In the genomic region with DNA sequence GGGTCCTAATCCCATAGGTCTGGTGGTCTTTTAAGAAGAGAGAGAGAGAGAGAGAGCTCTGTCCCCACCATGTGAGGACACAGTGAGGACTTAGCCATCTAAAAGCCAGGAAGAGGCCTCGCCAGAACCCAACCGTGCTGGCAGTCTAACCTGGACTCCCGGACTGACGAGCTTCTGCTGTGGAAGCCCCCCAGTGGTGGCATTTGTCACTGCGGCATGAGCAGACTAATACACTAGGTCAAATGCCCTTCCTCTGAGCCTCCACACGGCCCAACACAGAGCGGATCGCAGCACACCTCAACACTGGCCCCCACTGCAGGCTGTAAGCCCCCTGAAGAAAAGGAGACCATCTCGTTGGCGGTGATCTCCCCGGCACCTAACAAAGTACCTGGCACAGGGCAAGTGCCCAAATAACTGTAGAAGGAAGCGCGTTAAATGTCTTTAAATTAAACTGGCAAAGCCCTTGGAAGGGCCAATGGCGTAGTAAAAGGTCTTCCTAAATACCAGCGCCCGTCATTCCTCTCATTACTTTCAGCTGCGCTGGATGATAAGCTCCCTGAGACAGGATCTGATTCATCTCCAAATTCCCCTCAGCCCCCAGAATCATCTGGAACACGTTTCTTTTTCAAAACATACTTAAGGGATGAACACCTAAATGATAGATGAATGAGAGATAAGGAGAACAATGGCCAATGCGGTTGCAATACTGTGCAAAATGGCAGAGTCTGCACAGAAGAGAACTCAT, we compare ENCODE assay signal across 8 cellular contexts.
DNase-seq lines count a peak whose midpoint lies in the region; ATAC-seq, FAIRE-seq and TF ChIP-seq lines count a peak whose summit lies in the region.

No MANE protein-coding gene starts in this region.

- H3K4me1 Mint-ChIP-seq in T-helper 17 cell (peaks cover 23% of the 10 kb centered on the region), astrocyte (ENCODE audit: low read depth, unreplicated experiment) (peaks cover 51% of the 10 kb centered on the region)

- H3K4me3 Mint-ChIP-seq in T-helper 17 cell (no peak overlapping the region), astrocyte (ENCODE audit: unreplicated experiment) (peak overlapping the region; percentile 64)

- H3K27me3 ChIP-seq in astrocyte (ENCODE audit: insufficient read depth, low read length) = no peaks in the 10 kb centered on the region

- peak; percentile 72 for FAIRE-seq in astrocyte (lab: Jason Lieb, UNC)

- H3K9me3 ChIP-seq in T-helper 17 cell (ENCODE audit: control insufficient read depth, low read length, poor library complexity, severe bottlenecking) (no peaks in the 10 kb centered on the region), astrocyte (ENCODE audit: insufficient read depth, low read depth, low read length) (no peaks in the 10 kb centered on the region)

- peaks cover 76% of the 10 kb centered on the region for H3K79me2 ChIP-seq in astrocyte (ENCODE audit: insufficient read depth, low read length)

- H3K36me3 Mint-ChIP-seq in T-helper 17 cell (ENCODE audit: low read depth) (peaks cover 6% of the 10 kb centered on the region), astrocyte (ENCODE audit: low read depth, unreplicated experiment) (peaks cover 36% of the 10 kb centered on the region)

- H3K27me3 Mint-ChIP-seq in T-helper 17 cell = no peaks in the 10 kb centered on the region
- H3K27me3 Mint-ChIP-seq in astrocyte (ENCODE audit: low read depth, unreplicated experiment) = no peaks in the 10 kb centered on the region

- ATAC-seq in T-helper 17 cell = peak; percentile 93
- ATAC-seq in HG03175 (IDR thresholded peaks at IDR 0.05; ENCODE audit: unreplicated experiment) = no peak

- H3K4me1 ChIP-seq in astrocyte (ENCODE audit: insufficient read depth, low read length) = peaks cover 51% of the 10 kb centered on the region

- H3K4me2 ChIP-seq in astrocyte (ENCODE audit: low read length) = peak overlapping the region; percentile 77

- peaks cover 1% of the 10 kb centered on the region for H3K9me3 Mint-ChIP-seq in astrocyte (ENCODE audit: unreplicated experiment)

- DNase-seq in NCI-H2196 (lab: John Stamatoyannopoulos, UW; ENCODE audit: unreplicated experiment) = peak; percentile 33
- no peak for DNase-seq in NCI-H2196 treated with DMSO at 0.1 percent for 48 hours (lab: John Stamatoyannopoulos, UW; ENCODE audit: unreplicated experiment)
- DNase-seq in HPDE6-E6E7 (ENCODE audit: extremely low spot score) = peak; percentile 41
- DNase-seq in T-helper 17 cell = peak; percentile 48 to 64 (median 50)
- DNase-seq in astrocyte (ENCODE audit: low read depth) = peak; percentile 99
- DNase-seq in iPS DF 4.7 (ENCODE audit: extremely low read depth, low spot score) = peak; percentile 60
- peak; percentile 74 for DNase-seq in stimulated activated CD4-positive, alpha-beta T cell treated with anti-CD3 and anti-CD28 coated beads, Interleukin-12 subunit alpha, Interleukin-12 subunit beta, amount 100 ng/mL, for 4 hours

- H2AFZ ChIP-seq in astrocyte (ENCODE audit: low read depth, low read length) = no peak overlapping the region

- H4K20me1 ChIP-seq in astrocyte (ENCODE audit: insufficient read depth, low read length) = no peaks in the 10 kb centered on the region

- H3K27ac Mint-ChIP-seq in T-helper 17 cell (peak overlapping the region; percentile 83), astrocyte (ENCODE audit: unreplicated experiment) (peak overlapping the region; percentile 98)

- TF ChIP-seq CTCF in astrocyte (IDR thresholded peaks at IDR 0.05; ENCODE audit: insufficient read depth, low read depth, low read length) = peak; percentile 72

- H3K9ac ChIP-seq in astrocyte (ENCODE audit: low read length) = peak overlapping the region; percentile 92

- peaks cover 35% of the 10 kb centered on the region for H3K36me3 ChIP-seq in astrocyte (ENCODE audit: insufficient read depth, low read length)

- peak overlapping the region; percentile 19 for H3K4me3 ChIP-seq in astrocyte (ENCODE audit: insufficient read depth, low read depth, low read length)

- peak overlapping the region; percentile 100 for H3K27ac ChIP-seq in astrocyte (ENCODE audit: low read depth, low read length)
